8 cellular contexts compared by ENCODE assay signal in the genomic region with DNA sequence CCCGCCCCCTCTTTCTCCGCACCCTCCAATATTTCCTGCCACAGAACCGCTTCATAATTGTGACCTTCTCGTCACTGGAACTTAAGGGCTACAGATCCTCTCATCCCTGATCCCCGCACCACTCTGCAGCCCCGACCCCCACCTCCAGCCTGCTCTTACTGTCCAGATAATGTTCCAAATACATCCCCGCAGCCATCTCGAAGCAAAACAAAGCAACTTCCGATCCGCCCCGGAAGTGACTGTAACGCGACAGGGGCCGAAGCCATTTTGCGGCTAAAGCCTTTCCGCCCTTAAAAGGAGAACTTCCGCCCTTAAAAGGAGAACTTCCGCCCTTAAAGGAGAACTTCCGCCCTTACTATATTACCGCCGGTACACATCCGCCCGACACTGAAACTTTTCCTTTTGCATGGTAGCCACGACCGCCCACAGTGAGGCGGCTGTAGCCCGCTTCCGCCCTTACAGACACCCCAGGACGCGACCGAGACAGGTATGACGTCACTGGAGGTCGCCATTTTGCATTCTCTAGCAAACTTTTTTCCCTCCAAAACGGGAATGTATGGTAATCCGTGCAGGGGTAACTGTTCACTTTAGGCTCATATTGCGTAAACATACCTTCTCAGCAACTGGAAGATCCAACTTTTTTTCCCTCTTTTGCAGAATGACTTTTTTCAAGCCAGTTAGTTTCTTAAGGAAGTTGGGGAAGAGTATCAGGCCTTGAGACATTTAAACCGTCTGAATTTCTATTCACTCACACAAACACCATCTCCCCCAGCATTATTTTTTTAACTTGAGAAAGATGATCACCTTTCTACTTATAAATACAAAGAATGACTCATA. TPM values are rescaled to one million over a fixed set of nuclear protein-coding genes. Genes with fewer than 3 reads are reported as not detected.
DNase-seq lines count a peak whose midpoint lies in the region; ATAC-seq lines count a peak whose summit lies in the region.

TSS of gene ING4 (minus strand) at position 214 of the 837 bp plus-strand sequence. CDS start at position 196, 18 bp downstream.

- H3K27ac ChIP-seq in temporal lobe (ENCODE audit: low read depth, low read length), result peak within 1 kb of the TSS; percentile 79

- peak within 1 kb of the TSS; percentile 84 for H3K4me3 ChIP-seq in GM08714 (ENCODE audit: low read length)

- H3K9me3 Mint-ChIP-seq in activated naive CD4-positive, alpha-beta T cell treated with anti-CD3 and anti-CD28 coated beads, Interleukin-2, amount 50 U/mL, for 72 hours, result peaks cover 0 to 4% of the 10 kb centered on the region in 2 donors

- DNase-seq in NCI-H1092 treated with DMSO at 0.1 percent for 48 hours (lab: John Stamatoyannopoulos, UW), result peak; percentile 99
- DNase-seq in SKM-1 (lab: John Stamatoyannopoulos, UW; ENCODE audit: unreplicated experiment), result peak; percentile 80
- DNase-seq in activated naive CD4-positive, alpha-beta T cell treated with anti-CD3 and anti-CD28 coated beads, Interleukin-2, amount 50 U/mL, for 72 hours (ENCODE audit: low spot score in 2 of 2), result peak; percentile 89 to 97
- DNase-seq in glomerular endothelial cell (ENCODE audit: extremely low read depth, low read depth, low spot score), result peak; percentile 93
- DNase-seq in occipital lobe (lab: John Stamatoyannopoulos, UW), result peak; percentile 97

- peak; percentile 96 for ATAC-seq in HG02610 (IDR thresholded peaks at IDR 0.05; ENCODE audit: unreplicated experiment)
- ATAC-seq in activated naive CD4-positive, alpha-beta T cell treated with anti-CD3 and anti-CD28 coated beads, Interleukin-2, amount 50 U/mL, for 72 hours, result peak; percentile 100

- peak within 1 kb of the TSS; percentile 90 to 96 for H3K27ac Mint-ChIP-seq in activated naive CD4-positive, alpha-beta T cell treated with anti-CD3 and anti-CD28 coated beads, Interleukin-2, amount 50 U/mL, for 72 hours

- H3K36me3 Mint-ChIP-seq in activated naive CD4-positive, alpha-beta T cell treated with anti-CD3 and anti-CD28 coated beads, Interleukin-2, amount 50 U/mL, for 72 hours, result peaks cover 6 to 15% of the 10 kb centered on the region in 2 donors

RNA-seq across cellular contexts. Expression of gene ING4, which starts in this region (rescaled TPM):
- 10 to 100 TPM; 18.1 to 24.3 TPM for total RNA-seq in activated naive CD4-positive, alpha-beta T cell treated with anti-CD3 and anti-CD28 coated beads, Interleukin-2, amount 50 U/mL, for 72 hours
- 49.7 and 55.1 TPM in 2 replicates for total RNA-seq in glomerular endothelial cell
- 65.0 TPM for total RNA-seq in occipital lobe
- total RNA-seq in temporal lobe, result 83.1 TPM

Comparison
In these comparisons a context has a peak if more than half of its experiments do, and no peak if none do; other contexts are left out.
1. Peak in every context shown above with its lines: DNase-seq, ATAC-seq, H3K4me3 ChIP-seq and H3K27ac ChIP-seq.